Comparison of ENCODE assay signal across 1 cellular context in genomic region chr3:123026551-123027291, GRCh38.
TF ChIP-seq lines count a peak whose summit lies in the region.

No MANE protein-coding gene starts in this region.

TF ChIP-seq in GM12878, 131 proteins besides CTCF, POLR2A, EP300 and RAD21:
- peak; percentile 20; the same call in 1 of the 2 replicates for TF ChIP-seq EZH2 (IDR thresholded peaks at IDR 0.05; ENCODE audit: borderline replicate concordance, control insufficient read depth, low read depth, low read length)
- TF ChIP-seq NFIC (IDR thresholded peaks at IDR 0.05; ENCODE audit: low read depth, low read length) = no peak
- TF ChIP-seq SUZ12 (IDR thresholded peaks at IDR 0.05; ENCODE audit: unreplicated experiment) = peak; percentile 81
